Comparison of ENCODE assay signal across 23 cellular contexts in genomic region chr14:21226467-21226866, GRCh38. TPM values are rescaled to one million over a fixed set of nuclear protein-coding genes. Genes with fewer than 3 reads are reported as not detected.
DNase-seq lines count a peak whose midpoint lies in the region; ATAC-seq, FAIRE-seq and TF ChIP-seq lines count a peak whose summit lies in the region.
"Had no signal": no experiment of that assay in that cellular context is flagged by ENCODE, and none has a peak within 500 bp of the region (broad histone marks: within the 10 kb centered on the region; RNA-seq: fewer than 3 reads in every experiment).

No MANE protein-coding gene starts in this region.

- peaks cover 50 to 81% (median 65%) of the 10 kb centered on the region in 4 donors for H3K4me1 Mint-ChIP-seq in CD4-positive, alpha-beta memory T cell
- H3K4me1 Mint-ChIP-seq in T-helper 17 cell (peaks cover 50% of the 10 kb centered on the region), progenitor cell of endocrine pancreas (ENCODE audit: low read depth) (peaks cover 25% of the 10 kb centered on the region)
- H3K4me1 Mint-ChIP-seq in activated CD4-positive, alpha-beta T cell treated with anti-CD3 and anti-CD28 coated beads, Interleukin-2, amount 10 ng/mL, durations not matched to agents 7 days and 5 days: peaks cover 66% of the 10 kb centered on the region

- H4K8ac ChIP-seq in H1 (ENCODE audit: extremely low read depth, insufficient read depth, low read length): peak overlapping the region; percentile 64; the same call in 1 of the 2 replicates

- H3K18ac ChIP-seq in H1 (ENCODE audit: extremely low read depth, low read length): no peak overlapping the region

- H3K27ac ChIP-seq in CD4-positive, alpha-beta memory T cell (ENCODE audit: low read depth, low read length): no peak overlapping the region
- H3K27ac ChIP-seq in H1 (ENCODE audit: low read depth, low read length): no peak overlapping the region
- H3K27ac ChIP-seq: C4-2B had no signal

- H3K4ac ChIP-seq in H1 (replicated peaks; ENCODE audit: insufficient read length, low read depth, low read length): no peak overlapping the region

- H3K9me3 ChIP-seq in CD4-positive, alpha-beta memory T cell (ENCODE audit: control insufficient read depth in 1 of 2, low read length in 2 of 2): no peaks in the 10 kb centered on the region
- H3K9me3 ChIP-seq in T-helper 17 cell (ENCODE audit: control insufficient read depth, low read length, poor library complexity, severe bottlenecking) (no peaks in the 10 kb centered on the region), H1 (ENCODE audit: insufficient read depth in 2 of 2, low read depth in 1 of 2, low read length in 1 of 2) (no peaks in the 10 kb centered on the region)
- H3K9me3 ChIP-seq: Caco-2, HAP-1, SK-N-SH had no signal

- no peak overlapping the region for H2BK12ac ChIP-seq in H1 (ENCODE audit: low read depth, low read length)

- no peak for ATAC-seq in T-helper 17 cell
- ATAC-seq: Panc1 had no signal

- no peaks in the 10 kb centered on the region for H3K27me3 Mint-ChIP-seq in CD4-positive, alpha-beta memory T cell
- no peaks in the 10 kb centered on the region for H3K27me3 Mint-ChIP-seq in T-helper 17 cell
- H3K27me3 Mint-ChIP-seq in progenitor cell of endocrine pancreas: no peaks in the 10 kb centered on the region
- H3K27me3 Mint-ChIP-seq in activated CD4-positive, alpha-beta T cell treated with anti-CD3 and anti-CD28 coated beads, Interleukin-2, amount 10 ng/mL, durations not matched to agents 7 days and 5 days: no peaks in the 10 kb centered on the region

- H3K9me3 Mint-ChIP-seq in CD4-positive, alpha-beta memory T cell: no peaks in the 10 kb centered on the region
- H3K9me3 Mint-ChIP-seq in progenitor cell of endocrine pancreas (ENCODE audit: low read depth): no peaks in the 10 kb centered on the region
- H3K9me3 Mint-ChIP-seq in activated CD4-positive, alpha-beta T cell treated with anti-CD3 and anti-CD28 coated beads, Interleukin-2, amount 10 ng/mL, durations not matched to agents 7 days and 5 days: no peaks in the 10 kb centered on the region

- no peak overlapping the region for H2BK20ac ChIP-seq in H1 (ENCODE audit: low read length)

- FAIRE-seq in H1 (lab: Jason Lieb, UNC): no peak

- H3K23ac ChIP-seq in H1 (ENCODE audit: insufficient read length): no peak overlapping the region

- H4K20me1 ChIP-seq in H1 (replicated peaks in 1 of 2; ENCODE audit: control insufficient read depth in 1 of 2, insufficient read depth in 2 of 2, low read length in 2 of 2): peaks cover 21 to 30% of the 10 kb centered on the region in 2 experiments

- peaks cover 58 to 80% of the 10 kb centered on the region in 2 donors for H3K36me3 Mint-ChIP-seq in CD4-positive, alpha-beta memory T cell
- H3K36me3 Mint-ChIP-seq in T-helper 17 cell (ENCODE audit: low read depth): peaks cover 11% of the 10 kb centered on the region
- peaks cover 51% of the 10 kb centered on the region for H3K36me3 Mint-ChIP-seq in progenitor cell of endocrine pancreas (ENCODE audit: insufficient read depth)
- H3K36me3 Mint-ChIP-seq in activated CD4-positive, alpha-beta T cell treated with anti-CD3 and anti-CD28 coated beads, Interleukin-2, amount 10 ng/mL, durations not matched to agents 7 days and 5 days (ENCODE audit: low read depth): peaks cover 73% of the 10 kb centered on the region

- peaks cover 5 to 98% of the 10 kb centered on the region in 2 experiments; a peak in 3 of 4 replicates for H3K79me2 ChIP-seq in H1 (ENCODE audit: control insufficient read depth in 1 of 2, insufficient read depth in 2 of 2, low read length in 2 of 2)

- H3K4me1 ChIP-seq in CD4-positive, alpha-beta memory T cell (ENCODE audit: insufficient read depth, low read length): peaks cover 96% of the 10 kb centered on the region
- no peaks in the 10 kb centered on the region for H3K4me1 ChIP-seq in H1 (replicated peaks in 1 of 4; ENCODE audit: control insufficient read depth in 3 of 4, insufficient read depth in 4 of 4, low read length in 3 of 4)
- H3K4me1 ChIP-seq: HAP-1 had no signal

- no peak for TF ChIP-seq RAD21 in H1 (IDR thresholded peaks at IDR 0.05 in 1 of 2, conservative IDR thresholded peaks at IDR 0.05 in 1 of 2; ENCODE audit: low read depth in 2 of 2, low read length in 2 of 2)

- no peak for TF ChIP-seq EP300 in H1 (IDR thresholded peaks at IDR 0.05; ENCODE audit: borderline replicate concordance in 1 of 2, low read depth in 2 of 2, low read length in 2 of 2)

- H3K27me3 ChIP-seq in CD4-positive, alpha-beta memory T cell (ENCODE audit: insufficient read depth, low read length): no peaks in the 10 kb centered on the region
- no peaks in the 10 kb centered on the region for H3K27me3 ChIP-seq in H1 (replicated peaks in 1 of 4; ENCODE audit: control insufficient read depth in 3 of 4, extremely low read depth in 1 of 4, insufficient read depth in 3 of 4, low read length in 3 of 4)

- H4K5ac ChIP-seq in H1 (ENCODE audit: insufficient read length, low read depth, low read length): no peak overlapping the region

- H2BK15ac ChIP-seq in H1 (ENCODE audit: low read length): no peak overlapping the region

- intact Hi-C loops in CD4-positive, alpha-beta memory T cell (cut with micrococcal nuclease): no loop called here

- POLR2A ChIA-PET in CD4-positive, alpha-beta memory T cell (lab: Charles Lee; ENCODE audit: partially characterized antibody): interaction anchor here (1.2 to 1.4 kb wide), 2 partner anchors 9 to 11 kb away, joined by 3 to 7 read pairs; no protein-coding TSS in a partner anchor
- POLR2A ChIA-PET in H1 (lab: Charles Lee; ENCODE audit: partially characterized antibody): interaction anchor here (0.9 to 3.8 kb wide), 8 partner anchors 9 to 38 kb away, joined by 3 to 21 read pairs (median 4); no protein-coding TSS in a partner anchor
- POLR2A ChIA-PET in activated CD4-positive, alpha-beta T cell treated with anti-CD3 and anti-CD28 coated beads, Interleukin-2, amount 10 ng/mL, durations not matched to agents 7 days and 5 days (lab: Charles Lee): interaction anchor here (0.6 kb wide), 1 partner anchor 95 kb away, joined by 3 read pairs; no protein-coding TSS in a partner anchor

- no peak overlapping the region for H3K14ac ChIP-seq in H1 (ENCODE audit: insufficient read length)

- H3K4me2 ChIP-seq in H1 (ENCODE audit: insufficient read depth in 1 of 2, low read depth in 2 of 2, low read length in 2 of 2): no peak overlapping the region
- H3K4me2 ChIP-seq: SK-N-SH had no signal

- H3K9ac ChIP-seq in H1 (replicated peaks in 1 of 4; ENCODE audit: extremely low read depth in 1 of 4, low read depth in 3 of 4, low read length in 3 of 4): no peak overlapping the region
- H3K9ac ChIP-seq: SK-N-SH had no signal

- CTCF ChIA-PET in CD4-positive, alpha-beta memory T cell (lab: Charles Lee; ENCODE audit: partially characterized antibody): interaction anchor here (0.8 to 1.0 kb wide), 2 partner anchors 9 to 24 kb away, joined by 3 read pairs; no protein-coding TSS in a partner anchor
- CTCF ChIA-PET in H1 (lab: Charles Lee; ENCODE audit: partially characterized antibody): interaction anchor here (1.8 kb wide), 1 partner anchor 18 kb away, joined by 6 read pairs; no protein-coding TSS in a partner anchor
- CTCF ChIA-PET in activated CD4-positive, alpha-beta T cell treated with anti-CD3 and anti-CD28 coated beads, Interleukin-2, amount 10 ng/mL, durations not matched to agents 7 days and 5 days (lab: Charles Lee): interaction anchor here (0.7 to 1.2 kb wide), 2 partner anchors 9 to 54 kb away, joined by 3 to 5 read pairs; no protein-coding TSS in a partner anchor

- H4K91ac ChIP-seq in H1 (replicated peaks; ENCODE audit: insufficient read length, low read length): no peak overlapping the region

- no peak overlapping the region for H2AK5ac ChIP-seq in H1 (ENCODE audit: low read depth, low read length)

- H3K23me2 ChIP-seq in H1 (ENCODE audit: low read depth, low read length): no peaks in the 10 kb centered on the region

- no peak overlapping the region for H3K56ac ChIP-seq in H1 (replicated peaks; ENCODE audit: insufficient read length, low read depth, low read length)

- no peak for DNase-seq in CD4-positive, alpha-beta memory T cell
- no peak for DNase-seq in T-helper 17 cell
- DNase-seq in H1 (ENCODE audit: low read depth in 1 of 2, low spot score in 2 of 2): no peak
- DNase-seq in progenitor cell of endocrine pancreas (ENCODE audit: low spot score, unreplicated experiment): no peak
- no peak for DNase-seq in NCI-H1105 treated with DMSO at 0.1 percent for 48 hours (lab: John Stamatoyannopoulos, UW)
- no peak for DNase-seq in NCI-H526 treated with DMSO at 0.1 percent for 48 hours (lab: John Stamatoyannopoulos, UW)
- no peak for DNase-seq in activated CD4-positive, alpha-beta T cell treated with anti-CD3 and anti-CD28 coated beads, Interleukin-2, amount 10 ng/mL, durations not matched to agents 7 days and 5 days
- DNase-seq: AML-193, Caco-2, DMS 273 treated with DMSO at 0.1 percent for 48 hours, DMS79 treated with DMSO at 0.1 percent for 48 hours, KG1, NCI-H1105, NCI-H2029 treated with DMSO at 0.1 percent for 48 hours, NCI-H226, NCI-H510A treated with DMSO at 0.1 percent for 48 hours, NCI-H82, SIG-M5, SK-N-SH had no signal

- no peak overlapping the region for H3K4me3 ChIP-seq in CD4-positive, alpha-beta memory T cell (ENCODE audit: low read length in 2 of 2)
- no peak overlapping the region for H3K4me3 ChIP-seq in H1 (ENCODE audit: extremely low read depth in 1 of 4, insufficient read depth in 2 of 4, low read depth in 3 of 4, low read length in 4 of 4)
- H3K4me3 ChIP-seq: HAP-1 had no signal

- no peak overlapping the region for H2BK120ac ChIP-seq in H1 (replicated peaks; ENCODE audit: low read depth, low read length)

- no peak overlapping the region for H3K4me3 Mint-ChIP-seq in CD4-positive, alpha-beta memory T cell
- H3K4me3 Mint-ChIP-seq in T-helper 17 cell (no peak overlapping the region), progenitor cell of endocrine pancreas (ENCODE audit: low read depth) (no peak overlapping the region)
- no peak overlapping the region for H3K4me3 Mint-ChIP-seq in activated CD4-positive, alpha-beta T cell treated with anti-CD3 and anti-CD28 coated beads, Interleukin-2, amount 10 ng/mL, durations not matched to agents 7 days and 5 days

- no peak overlapping the region for H2AFZ ChIP-seq in H1 (ENCODE audit: low read length)

- peak overlapping the region in 4 of 7 donors; percentile 15 to 86 (median 50) for H3K27ac Mint-ChIP-seq in CD4-positive, alpha-beta memory T cell
- H3K27ac Mint-ChIP-seq in T-helper 17 cell (peak overlapping the region; percentile 94), progenitor cell of endocrine pancreas (peak overlapping the region; percentile 64)
- no peak overlapping the region for H3K27ac Mint-ChIP-seq in activated CD4-positive, alpha-beta T cell treated with anti-CD3 and anti-CD28 coated beads, Interleukin-2, amount 10 ng/mL, durations not matched to agents 7 days and 5 days

- no peak for TF ChIP-seq POLR2A in H1 (IDR thresholded peaks at IDR 0.05; ENCODE audit: control extremely low read depth in 1 of 2, low read depth in 2 of 2, low read length in 2 of 2)

- TF ChIP-seq CTCF in H1 (IDR thresholded peaks at IDR 0.05; ENCODE audit: control extremely low read depth in 1 of 3, insufficient read depth in 1 of 3, low read depth in 1 of 3, low read length in 3 of 3) (no peak), progenitor cell of endocrine pancreas (IDR thresholded peaks at IDR 0.05; ENCODE audit: unreplicated experiment) (no peak)

- peaks cover 63% of the 10 kb centered on the region for H3K36me3 ChIP-seq in CD4-positive, alpha-beta memory T cell (ENCODE audit: insufficient read depth, low read length)
- peaks cover 30 to 98% (median 67%) of the 10 kb centered on the region in 4 experiments for H3K36me3 ChIP-seq in H1 (ENCODE audit: control insufficient read depth in 2 of 4, insufficient read depth in 4 of 4, low read length in 3 of 4)

- no peak overlapping the region for H2BK5ac ChIP-seq in H1 (ENCODE audit: low read depth, low read length)

- H3K79me1 ChIP-seq in H1 (ENCODE audit: low read depth, low read length): peaks cover 2% of the 10 kb centered on the region; the same call in 1 of the 2 replicates

- 93% methylated on average over 8 of the region's 8 CpGs; no CpG with 5 or more reads in 1 of the 2 experiments for WGBS in H1 (ENCODE audit: extremely low coverage in 1 of 2, insufficient coverage in 1 of 2, insufficient read length in 1 of 2, insufficient replicate concordance in 2 of 2, low coverage in 1 of 2, low lambda C conversion rate in 2 of 2, missing lambda C conversion rate in 1 of 2), 2 experiments

RNA-seq across cellular contexts. Expression of gene HNRNPC, which starts 42.8 kb away (rescaled TPM):
- total RNA-seq in CD4-positive, alpha-beta memory T cell: 100 to 1,000 TPM; 538 to 539 TPM
- 1,000 to 10,000 TPM in 1 of 2 donors, 100 to 1,000 TPM in 1; 705 to 1,178 TPM for polyA plus RNA-seq in CD4-positive, alpha-beta memory T cell
- 100 to 1,000 TPM; 576 to 580 TPM for total RNA-seq in T-helper 17 cell
- 1,203 and 1,207 TPM in 2 replicates for total RNA-seq in H1 (2021; fragmentation: NEBNext Ultra II Directional; extraction: Animal tissue kit (Norgen Biotek cat#: 25700))
- 517 and 781 TPM in 2 replicates for polyA plus RNA-seq in H1 (2011; rRNA removed)
- polyA plus RNA-seq in H1 (2011; cell fraction: cytosol; rRNA removed): 991 TPM
- polyA plus RNA-seq in H1 (2011; cell fraction: nucleus; rRNA removed): 525 TPM
- polyA plus RNA-seq in H1 (2012, experiment 1 of 2): 1,009 to 1,132 TPM (median 1,111 TPM) in 4 replicates
- 778 TPM for polyA plus RNA-seq in H1 (2012, experiment 2 of 2)
- polyA plus RNA-seq in H1 (2013, experiment 1 of 2): 1,012 TPM
- polyA plus RNA-seq in H1 (2013, experiment 2 of 2): 1,024 TPM
- polyA minus RNA-seq in H1 (2011; rRNA and poly(A)+ RNA removed): 1,077 and 1,234 TPM in 2 replicates
- 399 TPM for polyA minus RNA-seq in H1 (2011; cell fraction: cytosol; rRNA and poly(A)+ RNA removed)
- 779 TPM for polyA minus RNA-seq in H1 (2011; cell fraction: nucleus; rRNA and poly(A)+ RNA removed)
- 676 and 690 TPM in 2 replicates for total RNA-seq in progenitor cell of endocrine pancreas
- total RNA-seq in activated CD4-positive, alpha-beta T cell treated with anti-CD3 and anti-CD28 coated beads, Interleukin-2, amount 10 ng/mL, durations not matched to agents 7 days and 5 days: 100 to 1,000 TPM; 684 to 863 TPM

RNA-seq across cellular contexts. Expression of gene RPGRIP1, which starts 53.4 kb away (rescaled TPM):
- total RNA-seq in CD4-positive, alpha-beta memory T cell: under 1 TPM in 1 of 2 experiments, not detected in 1; 0.47 TPM
- polyA plus RNA-seq in CD4-positive, alpha-beta memory T cell: not detected
- under 1 TPM in 1 of 2 donors, not detected in 1; 0.94 TPM for total RNA-seq in T-helper 17 cell
- 0.63 and 0.65 TPM in 2 replicates for total RNA-seq in H1 (2021; fragmentation: NEBNext Ultra II Directional; extraction: Animal tissue kit (Norgen Biotek cat#: 25700))
- polyA plus RNA-seq in H1 (2011; rRNA removed): 0.35 and 0.36 TPM in 2 replicates
- polyA plus RNA-seq in H1 (2011; cell fraction: cytosol; rRNA removed): 0.72 TPM
- polyA plus RNA-seq in H1 (2011; cell fraction: nucleus; rRNA removed): 2.9 TPM
- 0.42 to 1.3 TPM (median 0.80 TPM) in 4 replicates for polyA plus RNA-seq in H1 (2012, experiment 1 of 2)
- not detected for polyA plus RNA-seq in H1 (2012, experiment 2 of 2)
- polyA plus RNA-seq in H1 (2013, experiment 1 of 2): 0.41 TPM
- 0.57 TPM for polyA plus RNA-seq in H1 (2013, experiment 2 of 2)
- 0.39 and 0.73 TPM in 2 replicates for polyA minus RNA-seq in H1 (2011; rRNA and poly(A)+ RNA removed)
- polyA minus RNA-seq in H1 (2011; cell fraction: cytosol; rRNA and poly(A)+ RNA removed): 0.66 TPM
- 1.4 TPM for polyA minus RNA-seq in H1 (2011; cell fraction: nucleus; rRNA and poly(A)+ RNA removed)
- total RNA-seq in progenitor cell of endocrine pancreas: 0.19 and 0.58 TPM in 2 replicates
- not detected for total RNA-seq in activated CD4-positive, alpha-beta T cell treated with anti-CD3 and anti-CD28 coated beads, Interleukin-2, amount 10 ng/mL, durations not matched to agents 7 days and 5 days
- total RNA-seq: Caco-2, HT1080 had no signal
- polyA plus RNA-seq: SK-N-SH had no signal
